ENCODE assay signal across 22 cellular contexts in genomic region chr14:72573725-72574426, GRCh38.
DNase-seq lines count a peak whose midpoint lies in the region; ATAC-seq, FAIRE-seq and TF ChIP-seq lines count a peak whose summit lies in the region.
"Had no signal": no experiment of that assay in that cellular context is flagged by ENCODE, and none has a peak within 500 bp of the region (broad histone marks: within the 10 kb centered on the region; RNA-seq: fewer than 3 reads in every experiment).

No MANE protein-coding gene starts in this region.

- TF ChIP-seq POLR2A in HepG2 (IDR thresholded peaks at IDR 0.05; ENCODE audit: insufficient read depth in 1 of 2, low read depth in 2 of 2, low read length in 2 of 2), result no peak
- TF ChIP-seq POLR2A in endothelial cell of umbilical vein (IDR thresholded peaks at IDR 0.05; ENCODE audit: low read depth, low read length), result no peak

- H3K36me3 ChIP-seq in liver (ENCODE audit: control insufficient read depth in 4 of 4, insufficient read depth in 3 of 4, low read depth in 1 of 4, low read length in 3 of 4) (no peaks in the 10 kb centered on the region), HepG2 (replicated peaks in 1 of 2; ENCODE audit: control insufficient read depth in 1 of 2, insufficient read depth in 2 of 2, low read length in 2 of 2) (no peaks in the 10 kb centered on the region), endothelial cell of umbilical vein (ENCODE audit: control insufficient read depth in 2 of 2, extremely low read depth in 1 of 2, insufficient read depth in 2 of 2, low read length in 2 of 2) (no peaks in the 10 kb centered on the region)
- H3K36me3 ChIP-seq: BLaER1 treated with 17β-estradiol and CSF1 and Interleukin-3, amounts not matched to agents 10 nM and 100 nM; prostate gland had no signal

- POLR2A ChIA-PET in HepG2 (lab: Yijun Ruan, JAX), result no interaction called here
- POLR2A ChIA-PET in endothelial cell of umbilical vein (lab: Charles Lee), result no interaction called here

- H3K9ac ChIP-seq in liver (ENCODE audit: low read depth in 1 of 2, low read length in 2 of 2), result no peak overlapping the region
- no peak overlapping the region for H3K9ac ChIP-seq in HepG2 (ENCODE audit: insufficient read depth, low read depth, low read length)
- no peak overlapping the region for H3K9ac ChIP-seq in endothelial cell of umbilical vein (replicated peaks; ENCODE audit: extremely low read depth, insufficient read depth, low read length)
- H3K9ac ChIP-seq: BLaER1 treated with 17β-estradiol and CSF1 and Interleukin-3, amounts not matched to agents 10 nM and 100 nM; SK-N-SH had no signal

- H3K27ac ChIP-seq in liver (ENCODE audit: low read depth in 1 of 2, low read length in 2 of 2) (no peak overlapping the region), HepG2 (ENCODE audit: extremely low read length, insufficient read depth, low read length) (no peak overlapping the region), endothelial cell of umbilical vein (ENCODE audit: insufficient read depth, low read depth, low read length) (no peak overlapping the region)
- H3K27ac ChIP-seq: BLaER1 treated with 17β-estradiol and CSF1 and Interleukin-3, amounts not matched to agents 10 nM and 100 nM; prostate gland; VCaP had no signal

- H3K9me3 ChIP-seq in liver (ENCODE audit: control insufficient read depth in 4 of 4, low read length in 3 of 4), result no peaks in the 10 kb centered on the region
- no peaks in the 10 kb centered on the region for H3K9me3 ChIP-seq in HepG2 (ENCODE audit: low read length)
- no peaks in the 10 kb centered on the region for H3K9me3 ChIP-seq in endothelial cell of umbilical vein (replicated peaks; ENCODE audit: control insufficient read depth, insufficient read depth, low read length)
- H3K9me3 ChIP-seq: prostate gland, SK-N-SH had no signal

- peaks cover 0 to 26% (median 11%) of the 10 kb centered on the region in 4 donors for H3K4me1 ChIP-seq in liver (ENCODE audit: control insufficient read depth in 4 of 4, insufficient read depth in 4 of 4, low read length in 3 of 4)
- H3K4me1 ChIP-seq in HepG2 (ENCODE audit: insufficient read depth, low read length), result no peaks in the 10 kb centered on the region
- H3K4me1 ChIP-seq in endothelial cell of umbilical vein (ENCODE audit: control insufficient read depth, extremely low read depth, insufficient read depth, low read length), result no peaks in the 10 kb centered on the region
- H3K4me1 ChIP-seq: BLaER1 treated with 17β-estradiol and CSF1 and Interleukin-3, amounts not matched to agents 10 nM and 100 nM; prostate gland had no signal

- TF ChIP-seq RAD21 in liver (IDR thresholded peaks at IDR 0.05) (no peak), HepG2 (CRISPR knock-in tag; IDR thresholded peaks at IDR 0.05) (no peak)

- TF ChIP-seq EP300 in HepG2 (IDR thresholded peaks at IDR 0.05; ENCODE audit: low read depth in 2 of 2, low read length in 2 of 2) (no peak), HepG2 (CRISPR knock-in tag; IDR thresholded peaks at IDR 0.05; ENCODE audit: borderline replicate concordance) (no peak)

- no peak overlapping the region for H3K4me2 ChIP-seq in HepG2 (ENCODE audit: low read depth, low read length)
- H3K4me2 ChIP-seq in endothelial cell of umbilical vein (ENCODE audit: insufficient read depth, low read length), result no peak overlapping the region
- H3K4me2 ChIP-seq: BLaER1 treated with 17β-estradiol and CSF1 and Interleukin-3, amounts not matched to agents 10 nM and 100 nM; SK-N-SH had no signal

- dilution Hi-C loops in endothelial cell of umbilical vein (cut with MboI; ENCODE audit: extremely low pct_ligation_motif_present, low sequenced_read_pairs), result no loop called here

- WGBS in liver, result 53% methylated on average over 9 of the region's 9 CpGs
- WGBS in HepG2 (ENCODE audit: low lambda C conversion rate), result 7% methylated on average over 8 of the region's 9 CpGs

- ATAC-seq in HepG2, result no peak

- H3K9me1 ChIP-seq in endothelial cell of umbilical vein (replicated peaks; ENCODE audit: control insufficient read depth, extremely low read depth, insufficient read depth, low read length), result no peaks in the 10 kb centered on the region

- TF ChIP-seq CTCF in liver (IDR thresholded peaks at IDR 0.05; ENCODE audit: low read depth, low read length, missing input control) (no peak), HepG2 (CRISPR knock-in tag; IDR thresholded peaks at IDR 0.05) (no peak), endothelial cell of umbilical vein (IDR thresholded peaks at IDR 0.05; ENCODE audit: extremely low read depth in 1 of 2, insufficient read depth in 1 of 2, low read depth in 1 of 2, low read length in 2 of 2) (no peak)

- DNase-seq in HepG2 (ENCODE audit: low spot score) (no peak), endothelial cell of umbilical vein (ENCODE audit: low read depth, low spot score) (peak; percentile 48), myocyte (ENCODE audit: low read depth) (peak; percentile 79), NCI-H2081 (lab: John Stamatoyannopoulos, UW) (no peak), NOMO-1 treated with DMSO at 0.1 percent for 48 hours (lab: John Stamatoyannopoulos, UW; ENCODE audit: unreplicated experiment) (no peak), NCI-H1048 (lab: John Stamatoyannopoulos, UW) (no peak)
- no peak for DNase-seq in stimulated activated CD4-positive, alpha-beta T cell treated with anti-CD3 and anti-CD28 coated beads, Interleukin-2, amount 100 ng/mL, for 24 hours
- DNase-seq: activated CD4-positive, alpha-beta T cell treated with anti-CD3 and anti-CD28 coated beads, Interleukin-2, amount 50 U/mL, for 1 hour; activated CD8-positive, alpha-beta memory T cell treated with anti-CD3 and anti-CD28 coated beads, Interleukin-2, amount 50 U/mL, for 4 hours; kidney; mesendoderm; NCI-H1436; NCI-H446 treated with DMSO at 0.1 percent for 48 hours; SK-N-SH; small intestine had no signal

- no peaks in the 10 kb centered on the region for H3K27me3 ChIP-seq in liver (ENCODE audit: control insufficient read depth in 4 of 4, insufficient read depth in 4 of 4, low read length in 3 of 4)
- peaks cover 0 to 1% of the 10 kb centered on the region in 2 experiments; a peak in 2 of 5 replicates for H3K27me3 ChIP-seq in HepG2 (ENCODE audit: control insufficient read depth in 1 of 2, insufficient read depth in 2 of 2, low read length in 2 of 2)
- peaks cover 21 to 22% of the 10 kb centered on the region in 2 experiments for H3K27me3 ChIP-seq in endothelial cell of umbilical vein (ENCODE audit: control insufficient read depth in 2 of 2, insufficient read depth in 2 of 2, low read length in 2 of 2)
- H3K27me3 ChIP-seq: BLaER1 treated with 17β-estradiol and CSF1 and Interleukin-3, amounts not matched to agents 10 nM and 100 nM had no signal

- H3K4me3 ChIP-seq in liver (ENCODE audit: low read depth in 1 of 3, low read length in 3 of 3) (no peak overlapping the region), HepG2 (replicated peaks in 1 of 3; ENCODE audit: insufficient read depth in 1 of 3, low read depth in 2 of 3, low read length in 3 of 3) (no peak overlapping the region), endothelial cell of umbilical vein (replicated peaks in 1 of 3; ENCODE audit: insufficient read depth in 1 of 3, low read depth in 1 of 3, low read length in 3 of 3) (no peak overlapping the region)
- H3K4me3 ChIP-seq: BLaER1 treated with 17β-estradiol and CSF1 and Interleukin-3, amounts not matched to agents 10 nM and 100 nM; prostate gland had no signal

- H2AFZ ChIP-seq in HepG2 (ENCODE audit: low read length) (no peak overlapping the region), endothelial cell of umbilical vein (ENCODE audit: low read depth, low read length) (no peak overlapping the region)

- BruUV-seq in HepG2 (replicated peaks; lab: Mats Ljungman, UMichigan) (no TSS peak), endothelial cell of umbilical vein (replicated peaks; lab: Mats Ljungman, UMichigan) (no TSS peak)

- H4K20me1 ChIP-seq in HepG2 (ENCODE audit: insufficient read depth, low read length) (no peaks in the 10 kb centered on the region), endothelial cell of umbilical vein (replicated peaks; ENCODE audit: control insufficient read depth, extremely low read depth, insufficient read depth, low read length) (no peaks in the 10 kb centered on the region)
- H4K20me1 ChIP-seq: BLaER1 treated with 17β-estradiol and CSF1 and Interleukin-3, amounts not matched to agents 10 nM and 100 nM had no signal

- in situ Hi-C loops in HepG2 (cut with HindIII; ENCODE audit: extremely low pct_ligation_motif_present, low pct_unique_long_range_greater_than_20kb), result no loop called here

- CTCF ChIA-PET in HepG2 (lab: Yijun Ruan, JAX; ENCODE audit: low intra/inter-chr PET ratio, low total read pairs) (no interaction called here), endothelial cell of umbilical vein (lab: Charles Lee) (interaction anchor here (0.9 to 1.8 kb wide), 3 partner anchors 14 to 44 kb away, joined by 3 to 4 read pairs (median 4); no protein-coding TSS in a partner anchor)

- FAIRE-seq in HepG2 (lab: Jason Lieb, UNC) (no peak), endothelial cell of umbilical vein (lab: Jason Lieb, UNC) (no peak)
- FAIRE-seq: A204.1, frontal cortex, kidney, RCC 7860, small intestine had no signal

- intact Hi-C loops in HepG2 (cut with micrococcal nuclease; ENCODE audit: unreplicated experiment), result no loop called here
- intact Hi-C loops in endothelial cell of umbilical vein (cut with micrococcal nuclease), result no loop called here

- H3K79me2 ChIP-seq in HepG2 (ENCODE audit: insufficient read depth, low read length) (no peaks in the 10 kb centered on the region), endothelial cell of umbilical vein (ENCODE audit: control insufficient read depth, insufficient read depth, low read length) (no peaks in the 10 kb centered on the region)

TF ChIP-seq in liver, 16 proteins besides CTCF, POLR2A, EP300 and RAD21 (continues in another document):
- TF ChIP-seq RXRA (IDR thresholded peaks at IDR 0.05), result peak in 1 of 2 donors; percentile 23

TF ChIP-seq in HepG2, 621 proteins besides CTCF, POLR2A, EP300 and RAD21 (continues in another document):
- TF ChIP-seq HNF4A (CRISPR knock-in tag; IDR thresholded peaks at IDR 0.05) (no peak), ZZZ3 (CRISPR knock-in tag; IDR thresholded peaks at IDR 0.05; ENCODE audit: borderline replicate concordance) (no peak), PRPF4 (IDR thresholded peaks at IDR 0.05; ENCODE audit: low read depth, low read length, poor library complexity, severe bottlenecking) (no peak), ZNF850 (CRISPR knock-in tag; conservative IDR thresholded peaks at IDR 0.05) (no peak)

TF ChIP-seq in endothelial cell of umbilical vein, 7 proteins besides CTCF, POLR2A, EP300 and RAD21 (continues in another document):
- no peak for TF ChIP-seq FOS (IDR thresholded peaks at IDR 0.05; ENCODE audit: borderline replicate concordance, insufficient read depth, low read length)
- TF ChIP-seq GATA2 (IDR thresholded peaks at IDR 0.05; ENCODE audit: insufficient read depth, insufficient read length, low read depth, low read length), result no peak
- TF ChIP-seq, protein P1, sequence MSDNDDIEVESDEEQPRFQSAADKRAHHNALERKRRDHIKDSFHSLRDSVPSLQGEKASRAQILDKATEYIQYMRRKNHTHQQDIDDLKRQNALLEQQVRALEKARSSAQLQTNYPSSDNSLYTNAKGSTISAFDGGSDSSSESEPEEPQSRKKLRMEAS (IDR thresholded peaks at IDR 0.05; ENCODE audit: insufficient read depth, insufficient read length), result no peak
- no peak for TF ChIP-seq EZH2 (IDR thresholded peaks at IDR 0.05; ENCODE audit: borderline replicate concordance, low read depth, low read length, severe bottlenecking)
- no peak for TF ChIP-seq MYC (IDR thresholded peaks at IDR 0.05; ENCODE audit: low read depth, low read length)

Comparison
In these comparisons a context has a peak if more than half of its experiments do, and no peak if none do; other contexts are left out.
1. DNase-seq: peak in endothelial cell of umbilical vein (single experiment) and myocyte (single experiment); none in HepG2 (single experiment), NCI-H2081 (0 of 2), NOMO-1 treated with DMSO at 0.1 percent for 48 hours (single experiment), NCI-H1048 (single experiment) and stimulated activated CD4-positive, alpha-beta T cell treated with anti-CD3 and anti-CD28 coated beads, Interleukin-2, amount 100 ng/mL, for 24 hours (0 of 2).